In the genomic region with DNA sequence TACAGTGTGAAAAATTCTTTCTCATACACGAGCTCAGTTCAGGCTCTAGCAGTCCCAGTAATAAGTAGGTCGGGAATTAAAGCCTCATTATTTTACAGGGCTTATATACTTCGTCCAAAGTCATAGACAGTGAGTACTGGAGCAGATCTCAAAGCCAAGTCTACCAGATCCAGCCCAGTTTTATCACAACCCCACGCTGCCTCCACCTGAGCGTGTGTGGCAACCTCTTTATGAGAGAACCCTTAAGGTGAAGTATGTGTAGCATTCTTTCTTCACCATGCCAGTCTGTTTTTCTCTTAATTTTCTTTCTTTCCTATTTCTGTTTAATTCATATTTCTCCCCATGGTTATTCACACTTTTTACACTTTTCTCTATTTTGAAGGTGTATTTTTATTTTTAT, we compare ENCODE assay signal across 27 cellular contexts.
"Had no signal": no experiment of that assay in that cellular context is flagged by ENCODE, and none has a peak within 500 bp of the region (broad histone marks: within the 10 kb centered on the region; RNA-seq: fewer than 3 reads in every experiment).

No MANE protein-coding gene starts in this region.

- H3K27me3 ChIP-seq: ascending aorta, cardiac muscle cell had no signal

- H3K4me1 ChIP-seq: ascending aorta had no signal

- FAIRE-seq: RCC 7860 had no signal

- H3K9me3 ChIP-seq: ascending aorta had no signal

- H2AFZ ChIP-seq: PC-9 had no signal

- H3K4me2 ChIP-seq: PC-9 had no signal

- H3K27ac ChIP-seq: ascending aorta, cardiac muscle cell, PC-9, RWPE1 had no signal

- DNase-seq: activated CD4-positive, alpha-beta memory T cell treated with anti-CD3 and anti-CD28 coated beads, Interleukin-2, amount 10 ng/mL, durations not matched to agents 7 days and 5 days; activated CD4-positive, alpha-beta T cell treated with anti-CD3 and anti-CD28 coated beads for 36 hours; activated CD4-positive, alpha-beta T cell treated with anti-CD3 and anti-CD28 coated beads, Interleukin-2, amount 50 U/mL, for 1 hour; activated gamma-delta T cell; activated naive CD4-positive, alpha-beta T cell treated with Interleukin-2 at 50 U/mL for 16 hours; activated naive CD8-positive, alpha-beta T cell treated with anti-CD3 and anti-CD28 coated beads, Interleukin-2, amount 10 ng/mL, durations not matched to agents 7 days and 5 days; activated T-cell treated with anti-CD3 and anti-CD28 coated beads, Interleukin-2, amount 50 U/mL, for 24 hours; amygdala; Kasumi-1; KG1; NCI-H1436 treated with DMSO at 0.1 percent for 48 hours; NCI-H1694 treated with DMSO at 0.1 percent for 48 hours; NCI-H2029; NCI-H2107; NCI-H226; NCI-H510A; NCI-H526; NCI-H748 treated with DMSO at 0.1 percent for 48 hours; NK-92 treated with Interleukin-12 subunit alpha and Interleukin-12 subunit beta, amount 100 ng/mL, for 24 hours; PC-9; SIG-M5; T-cell; T-helper 17 cell had no signal

- H3K36me3 ChIP-seq: ascending aorta, cardiac muscle cell had no signal

- H3K4me3 ChIP-seq: ascending aorta, cardiac muscle cell, PC-9 had no signal
